Comparison of ENCODE assay signal across 1 cellular context in the genomic region with DNA sequence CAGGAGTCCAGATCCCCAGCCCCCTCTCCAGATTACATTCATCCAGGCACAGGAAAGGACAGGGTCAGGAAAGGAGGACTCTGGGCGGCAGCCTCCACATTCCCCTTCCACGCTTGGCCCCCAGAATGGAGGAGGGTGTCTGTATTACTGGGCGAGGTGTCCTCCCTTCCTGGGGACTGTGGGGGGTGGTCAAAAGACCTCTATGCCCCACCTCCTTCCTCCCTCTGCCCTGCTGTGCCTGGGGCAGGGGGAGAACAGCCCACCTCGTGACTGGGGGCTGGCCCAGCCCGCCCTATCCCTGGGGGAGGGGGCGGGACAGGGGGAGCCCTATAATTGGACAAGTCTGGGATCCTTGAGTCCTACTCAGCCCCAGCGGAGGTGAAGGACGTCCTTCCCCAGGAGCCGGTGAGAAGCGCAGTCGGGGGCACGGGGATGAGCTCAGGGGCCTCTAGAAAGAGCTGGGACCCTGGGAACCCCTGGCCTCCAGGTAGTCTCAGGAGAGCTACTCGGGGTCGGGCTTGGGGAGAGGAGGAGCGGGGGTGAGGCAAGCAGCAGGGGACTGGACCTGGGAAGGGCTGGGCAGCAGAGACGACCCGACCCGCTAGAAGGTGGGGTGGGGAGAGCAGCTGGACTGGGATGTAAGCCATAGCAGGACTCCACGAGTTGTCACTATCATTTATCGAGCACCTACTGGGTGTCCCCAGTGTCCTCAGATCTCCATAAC.
TF ChIP-seq lines count a peak whose summit lies in the region.

A gene (plus strand): TSS at position 360 of the 724 bp plus-strand sequence. CDS start 829 bp downstream, outside the sequence.

TF ChIP-seq in HepG2, 621 proteins besides CTCF, POLR2A, EP300 and RAD21 (continued from another document):
- TF ChIP-seq, protein P1, sequence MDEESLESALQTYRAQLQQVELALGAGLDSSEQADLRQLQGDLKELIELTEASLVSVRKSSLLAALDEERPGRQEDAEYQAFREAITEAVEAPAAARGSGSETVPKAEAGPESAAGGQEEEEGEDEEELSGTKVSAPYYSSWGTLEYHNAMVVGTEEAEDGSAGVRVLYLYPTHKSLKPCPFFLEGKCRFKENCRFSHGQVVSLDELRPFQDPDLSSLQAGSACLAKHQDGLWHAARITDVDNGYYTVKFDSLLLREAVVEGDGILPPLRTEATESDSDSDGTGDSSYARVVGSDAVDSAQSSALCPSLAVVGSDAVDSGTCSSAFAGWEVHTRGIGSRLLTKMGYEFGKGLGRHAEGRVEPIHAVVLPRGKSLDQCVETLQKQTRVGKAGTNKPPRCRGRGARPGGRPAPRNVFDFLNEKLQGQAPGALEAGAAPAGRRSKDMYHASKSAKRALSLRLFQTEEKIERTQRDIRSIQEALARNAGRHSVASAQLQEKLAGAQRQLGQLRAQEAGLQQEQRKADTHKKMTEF (CRISPR knock-in tag; IDR thresholded peaks at IDR 0.05), result peak; percentile 50; the same call in 1 of the 2 replicates
- TF ChIP-seq RARG (CRISPR knock-in tag; IDR thresholded peaks at IDR 0.05; ENCODE audit: low read depth), result 0 out of 2 replicates have a peak, but pooled peaks have one; percentile 53
- peak; percentile 92 for TF ChIP-seq AGO1 (IDR thresholded peaks at IDR 0.05; ENCODE audit: low read depth, low read length, poor library complexity, severe bottlenecking)
- peak; percentile 12; the same call in 1 of the 2 replicates for TF ChIP-seq SMAD1 (CRISPR knock-in tag; IDR thresholded peaks at IDR 0.05; ENCODE audit: borderline replicate concordance, low read depth)
- TF ChIP-seq ZNF766 (CRISPR knock-in tag; IDR thresholded peaks at IDR 0.05; ENCODE audit: borderline replicate concordance), result peak; percentile 22; the same call in 1 of the 2 replicates
- TF ChIP-seq, protein P2, sequence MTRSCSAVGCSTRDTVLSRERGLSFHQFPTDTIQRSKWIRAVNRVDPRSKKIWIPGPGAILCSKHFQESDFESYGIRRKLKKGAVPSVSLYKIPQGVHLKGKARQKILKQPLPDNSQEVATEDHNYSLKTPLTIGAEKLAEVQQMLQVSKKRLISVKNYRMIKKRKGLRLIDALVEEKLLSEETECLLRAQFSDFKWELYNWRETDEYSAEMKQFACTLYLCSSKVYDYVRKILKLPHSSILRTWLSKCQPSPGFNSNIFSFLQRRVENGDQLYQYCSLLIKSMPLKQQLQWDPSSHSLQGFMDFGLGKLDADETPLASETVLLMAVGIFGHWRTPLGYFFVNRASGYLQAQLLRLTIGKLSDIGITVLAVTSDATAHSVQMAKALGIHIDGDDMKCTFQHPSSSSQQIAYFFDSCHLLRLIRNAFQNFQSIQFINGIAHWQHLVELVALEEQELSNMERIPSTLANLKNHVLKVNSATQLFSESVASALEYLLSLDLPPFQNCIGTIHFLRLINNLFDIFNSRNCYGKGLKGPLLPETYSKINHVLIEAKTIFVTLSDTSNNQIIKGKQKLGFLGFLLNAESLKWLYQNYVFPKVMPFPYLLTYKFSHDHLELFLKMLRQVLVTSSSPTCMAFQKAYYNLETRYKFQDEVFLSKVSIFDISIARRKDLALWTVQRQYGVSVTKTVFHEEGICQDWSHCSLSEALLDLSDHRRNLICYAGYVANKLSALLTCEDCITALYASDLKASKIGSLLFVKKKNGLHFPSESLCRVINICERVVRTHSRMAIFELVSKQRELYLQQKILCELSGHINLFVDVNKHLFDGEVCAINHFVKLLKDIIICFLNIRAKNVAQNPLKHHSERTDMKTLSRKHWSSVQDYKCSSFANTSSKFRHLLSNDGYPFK (CRISPR knock-in tag; IDR thresholded peaks at IDR 0.05; ENCODE audit: borderline replicate concordance), result no peak
- TF ChIP-seq ZNF788 (CRISPR knock-in tag; IDR thresholded peaks at IDR 0.05; ENCODE audit: borderline replicate concordance), result peak; percentile 21; the same call in 1 of the 2 replicates
- TF ChIP-seq ZNF761 (CRISPR knock-in tag; conservative IDR thresholded peaks at IDR 0.05), result no peak
TF ChIP-seq in HepG2: peak in this region for 155.
